Comparison of ENCODE assay signal across 13 cellular contexts in genomic region chr21:34935868-34936267, GRCh38.
DNase-seq lines count a peak whose midpoint lies in the region; ATAC-seq and TF ChIP-seq lines count a peak whose summit lies in the region.
"Had no signal": no experiment of that assay in that cellular context is flagged by ENCODE, and none has a peak within 500 bp of the region (broad histone marks: within the 10 kb centered on the region; RNA-seq: fewer than 3 reads in every experiment).

No MANE protein-coding gene starts in this region.

- no peaks in the 10 kb centered on the region for H4K20me1 ChIP-seq in H9 (ENCODE audit: control insufficient read depth, insufficient read depth, insufficient read length)

- H3K27ac Mint-ChIP-seq in activated CD4-positive, alpha-beta T cell treated with anti-CD3 and anti-CD28 coated beads for 36 hours, result peak overlapping the region; percentile 96
- H3K27ac Mint-ChIP-seq in activated naive CD8-positive, alpha-beta T cell treated with anti-CD3 and anti-CD28 coated beads for 36 hours, result peak overlapping the region; percentile 92
- peak overlapping the region; percentile 95 for H3K27ac Mint-ChIP-seq in stimulated activated effector memory CD8-positive, alpha-beta T cell treated with anti-CD3 and anti-CD28 coated beads, Interleukin-12 subunit alpha, Interleukin-12 subunit beta, amount 100 ng/mL, for 72 hours
- H3K27ac Mint-ChIP-seq in endothelial cell (ENCODE audit: unreplicated experiment) (no peak overlapping the region), H9 (no peak overlapping the region)

- H3K14ac ChIP-seq in H9 (ENCODE audit: insufficient read depth, low read length), result no peak overlapping the region

- POLR2A ChIA-PET in activated CD4-positive, alpha-beta T cell treated with anti-CD3 and anti-CD28 coated beads for 36 hours (lab: Charles Lee), result interaction anchor here (0.6 to 2.2 kb wide), 11 partner anchors 10 to 111 kb away, joined by 3 to 11 read pairs (median 4); no protein-coding TSS in a partner anchor

- H3K79me2 ChIP-seq in H9 (ENCODE audit: insufficient read depth, low read length), result no peaks in the 10 kb centered on the region

- WGBS in H9 (ENCODE audit: extremely low coverage, insufficient read length, low lambda C conversion rate), result no CpG with 5 or more reads among the region's 5 CpGs

- no peak overlapping the region for H4K8ac ChIP-seq in H9 (replicated peaks; ENCODE audit: insufficient read length, low read depth, low read length)

- DNase-seq in activated CD4-positive, alpha-beta T cell treated with anti-CD3 and anti-CD28 coated beads for 36 hours, result peak; percentile 45
- no peak for DNase-seq in activated CD4-positive, alpha-beta T cell treated with anti-CD3 and anti-CD28 coated beads for 1 hour
- DNase-seq in M059J (ENCODE audit: low read depth) (peak; percentile 35), endothelial cell (ENCODE audit: low spot score) (no peak), H9 (no peak)
- no peak for DNase-seq in activated naive CD8-positive, alpha-beta T cell treated with anti-CD3 and anti-CD28 coated beads for 36 hours
- DNase-seq in stimulated activated effector memory CD8-positive, alpha-beta T cell treated with anti-CD3 and anti-CD28 coated beads, Interleukin-12 subunit alpha, Interleukin-12 subunit beta, amount 100 ng/mL, for 72 hours (ENCODE audit: low spot score in 2 of 2), result no peak
- DNase-seq: brain microvascular endothelial cell, Calu3, SHP77 treated with DMSO at 0.1 percent for 48 hours, substantia nigra had no signal

- H2BK20ac ChIP-seq in H9 (ENCODE audit: low read depth, low read length, poor library complexity, severe bottlenecking), result no peak overlapping the region

- no peak overlapping the region for H2AFZ ChIP-seq in H9 (ENCODE audit: low read length)

- peak; percentile 17 for ATAC-seq in activated CD4-positive, alpha-beta T cell treated with anti-CD3 and anti-CD28 coated beads for 36 hours
- peak; percentile 72 for ATAC-seq in stimulated activated effector memory CD8-positive, alpha-beta T cell treated with anti-CD3 and anti-CD28 coated beads, Interleukin-12 subunit alpha, Interleukin-12 subunit beta, amount 100 ng/mL, for 72 hours
- no peak for ATAC-seq in GM21786 (IDR thresholded peaks at IDR 0.05; ENCODE audit: unreplicated experiment)
- ATAC-seq: HCT116 had no signal

- H3K4ac ChIP-seq in H9 (ENCODE audit: low read depth, low read length), result no peak overlapping the region

- H3K9me3 Mint-ChIP-seq in activated CD4-positive, alpha-beta T cell treated with anti-CD3 and anti-CD28 coated beads for 36 hours (ENCODE audit: low read depth), result no peaks in the 10 kb centered on the region
- no peaks in the 10 kb centered on the region for H3K9me3 Mint-ChIP-seq in activated naive CD8-positive, alpha-beta T cell treated with anti-CD3 and anti-CD28 coated beads for 36 hours
- H3K9me3 Mint-ChIP-seq in stimulated activated effector memory CD8-positive, alpha-beta T cell treated with anti-CD3 and anti-CD28 coated beads, Interleukin-12 subunit alpha, Interleukin-12 subunit beta, amount 100 ng/mL, for 72 hours, result peaks cover 3% of the 10 kb centered on the region
- H3K9me3 Mint-ChIP-seq in endothelial cell (ENCODE audit: unreplicated experiment) (no peaks in the 10 kb centered on the region), H9 (no peaks in the 10 kb centered on the region)

- H2BK120ac ChIP-seq in H9 (ENCODE audit: low read depth, low read length, poor library complexity, severe bottlenecking), result no peak overlapping the region

- H2BK12ac ChIP-seq in H9 (ENCODE audit: insufficient read length, low read depth, low read length), result no peak overlapping the region

- H3K4me2 ChIP-seq in H9 (ENCODE audit: insufficient read depth, insufficient read length, low read length), result no peak overlapping the region

- H3K9me3 ChIP-seq in H9 (ENCODE audit: control insufficient read depth, low read depth, low read length), result no peaks in the 10 kb centered on the region

- H2BK5ac ChIP-seq in H9 (ENCODE audit: insufficient read length, low read length), result no peak overlapping the region

- CTCF ChIA-PET in activated CD4-positive, alpha-beta T cell treated with anti-CD3 and anti-CD28 coated beads for 36 hours (lab: Charles Lee), result interaction anchor here (0.6 to 4.3 kb wide), 16 partner anchors 11 to 152 kb away, joined by 3 to 33 read pairs (median 4); no protein-coding TSS in a partner anchor

- no peak overlapping the region for H2AK5ac ChIP-seq in H9 (ENCODE audit: insufficient read length, low read length)

- intact Hi-C loops in activated CD4-positive, alpha-beta T cell treated with anti-CD3 and anti-CD28 coated beads for 36 hours (cut with DNase I, micrococcal nuclease), result loop anchor here (1.0 to 10.0 kb wide), 7 partner anchors 7 to 1199 kb away; partner anchors contain the start of genes RUNX1 (in 2 of the 2) and CBR3 (in 1 of the 2)

- no peak overlapping the region for H2BK15ac ChIP-seq in H9 (ENCODE audit: low read depth, low read length)

- no peaks in the 10 kb centered on the region; the same call in 1 of the 2 replicates for H3K27me3 ChIP-seq in H9 (ENCODE audit: insufficient read depth, low read length)
- H3K27me3 ChIP-seq: brain microvascular endothelial cell had no signal

- peak overlapping the region; percentile 68 for H3K4me3 Mint-ChIP-seq in activated CD4-positive, alpha-beta T cell treated with anti-CD3 and anti-CD28 coated beads for 36 hours
- H3K4me3 Mint-ChIP-seq in activated naive CD8-positive, alpha-beta T cell treated with anti-CD3 and anti-CD28 coated beads for 36 hours, result peak overlapping the region; percentile 63
- H3K4me3 Mint-ChIP-seq in stimulated activated effector memory CD8-positive, alpha-beta T cell treated with anti-CD3 and anti-CD28 coated beads, Interleukin-12 subunit alpha, Interleukin-12 subunit beta, amount 100 ng/mL, for 72 hours, result peak overlapping the region; percentile 72
- H3K4me3 Mint-ChIP-seq in endothelial cell (ENCODE audit: unreplicated experiment), result no peak overlapping the region
- H3K4me3 Mint-ChIP-seq in H9, result no peak overlapping the region

- H3K79me1 ChIP-seq in H9 (ENCODE audit: insufficient read depth, low read depth, low read length, poor library complexity, severe bottlenecking), result no peaks in the 10 kb centered on the region

- no peak overlapping the region for H3T11ph ChIP-seq in H9 (ENCODE audit: low read length)

- no peaks in the 10 kb centered on the region for H3K23me2 ChIP-seq in H9 (ENCODE audit: insufficient read length, low read depth, low read length, poor library complexity, severe bottlenecking)

- H4K5ac ChIP-seq in H9 (ENCODE audit: insufficient read length, low read depth, low read length), result no peak overlapping the region

- H3K4me1 ChIP-seq in H9 (ENCODE audit: insufficient read depth, low read length), result no peaks in the 10 kb centered on the region

- H3K36me3 Mint-ChIP-seq in activated CD4-positive, alpha-beta T cell treated with anti-CD3 and anti-CD28 coated beads for 36 hours (ENCODE audit: low read depth), result peaks cover 7% of the 10 kb centered on the region
- peaks cover 4% of the 10 kb centered on the region for H3K36me3 Mint-ChIP-seq in activated naive CD8-positive, alpha-beta T cell treated with anti-CD3 and anti-CD28 coated beads for 36 hours
- no peaks in the 10 kb centered on the region for H3K36me3 Mint-ChIP-seq in stimulated activated effector memory CD8-positive, alpha-beta T cell treated with anti-CD3 and anti-CD28 coated beads, Interleukin-12 subunit alpha, Interleukin-12 subunit beta, amount 100 ng/mL, for 72 hours
- no peaks in the 10 kb centered on the region for H3K36me3 Mint-ChIP-seq in endothelial cell (ENCODE audit: low read depth, unreplicated experiment)
- no peaks in the 10 kb centered on the region for H3K36me3 Mint-ChIP-seq in H9 (ENCODE audit: insufficient read depth in 1 of 3, low read depth in 3 of 3)

- no peak overlapping the region for H3K18ac ChIP-seq in H9 (ENCODE audit: insufficient read length, low read depth, low read length)

- no peak overlapping the region for H3K56ac ChIP-seq in H9 (ENCODE audit: insufficient read length, low read depth, low read length)

- no peak overlapping the region for H4K91ac ChIP-seq in H9 (ENCODE audit: insufficient read length, low read depth, low read length)

- no peak overlapping the region for H3K9ac ChIP-seq in H9 (ENCODE audit: extremely low read depth, insufficient read length, low read length)

- H3K4me1 Mint-ChIP-seq in activated CD4-positive, alpha-beta T cell treated with anti-CD3 and anti-CD28 coated beads for 36 hours, result peaks cover 90% of the 10 kb centered on the region
- H3K4me1 Mint-ChIP-seq in activated naive CD8-positive, alpha-beta T cell treated with anti-CD3 and anti-CD28 coated beads for 36 hours, result peaks cover 85% of the 10 kb centered on the region
- peaks cover 77% of the 10 kb centered on the region for H3K4me1 Mint-ChIP-seq in stimulated activated effector memory CD8-positive, alpha-beta T cell treated with anti-CD3 and anti-CD28 coated beads, Interleukin-12 subunit alpha, Interleukin-12 subunit beta, amount 100 ng/mL, for 72 hours
- H3K4me1 Mint-ChIP-seq in endothelial cell (ENCODE audit: unreplicated experiment) (no peaks in the 10 kb centered on the region), H9 (no peaks in the 10 kb centered on the region; a peak in 1 of 4 replicates)

- no peaks in the 10 kb centered on the region for H3K27me3 Mint-ChIP-seq in activated CD4-positive, alpha-beta T cell treated with anti-CD3 and anti-CD28 coated beads for 36 hours
- H3K27me3 Mint-ChIP-seq in activated naive CD8-positive, alpha-beta T cell treated with anti-CD3 and anti-CD28 coated beads for 36 hours, result no peaks in the 10 kb centered on the region
- no peaks in the 10 kb centered on the region for H3K27me3 Mint-ChIP-seq in endothelial cell (ENCODE audit: unreplicated experiment)
- H3K27me3 Mint-ChIP-seq in H9 (ENCODE audit: low read depth), result peaks cover 24% of the 10 kb centered on the region

- no peak overlapping the region for H3K27ac ChIP-seq in H9 (ENCODE audit: insufficient read length, low read depth, low read length)
- H3K27ac ChIP-seq: brain microvascular endothelial cell had no signal

- no peak overlapping the region for H3K23ac ChIP-seq in H9 (ENCODE audit: insufficient read length, low read depth, low read length)

- TF ChIP-seq CTCF in endothelial cell (IDR thresholded peaks at IDR 0.05; ENCODE audit: unreplicated experiment) (no peak), H9 (conservative IDR thresholded peaks at IDR 0.05) (no peak)

Comparison
In these comparisons a context has a peak if more than half of its experiments do, and no peak if none do; other contexts are left out.
1. DNase-seq: peak in activated CD4-positive, alpha-beta T cell treated with anti-CD3 and anti-CD28 coated beads for 36 hours (single experiment) and M059J (single experiment); none in activated CD4-positive, alpha-beta T cell treated with anti-CD3 and anti-CD28 coated beads for 1 hour (single experiment), activated naive CD8-positive, alpha-beta T cell treated with anti-CD3 and anti-CD28 coated beads for 36 hours (single experiment), stimulated activated effector memory CD8-positive, alpha-beta T cell treated with anti-CD3 and anti-CD28 coated beads, Interleukin-12 subunit alpha, Interleukin-12 subunit beta, amount 100 ng/mL, for 72 hours (0 of 2), endothelial cell (single experiment) and H9 (single experiment).
2. H3K27ac Mint-ChIP-seq: peak in activated CD4-positive, alpha-beta T cell treated with anti-CD3 and anti-CD28 coated beads for 36 hours (single experiment), activated naive CD8-positive, alpha-beta T cell treated with anti-CD3 and anti-CD28 coated beads for 36 hours (single experiment) and stimulated activated effector memory CD8-positive, alpha-beta T cell treated with anti-CD3 and anti-CD28 coated beads, Interleukin-12 subunit alpha, Interleukin-12 subunit beta, amount 100 ng/mL, for 72 hours (single experiment); none in endothelial cell (single experiment) and H9 (0 of 3).
3. H3K4me3 Mint-ChIP-seq: peak in activated CD4-positive, alpha-beta T cell treated with anti-CD3 and anti-CD28 coated beads for 36 hours (single experiment), activated naive CD8-positive, alpha-beta T cell treated with anti-CD3 and anti-CD28 coated beads for 36 hours (single experiment) and stimulated activated effector memory CD8-positive, alpha-beta T cell treated with anti-CD3 and anti-CD28 coated beads, Interleukin-12 subunit alpha, Interleukin-12 subunit beta, amount 100 ng/mL, for 72 hours (single experiment); none in endothelial cell (single experiment) and H9 (0 of 2).